ENCODE assay signal across 1 cellular context in genomic region chr16:20910781-20911321, GRCh38.
A peak's percentile ranks its signal among the peaks of the same experiment; 100 is the strongest.
TF ChIP-seq lines count a peak whose summit lies in the region.

No MANE protein-coding gene starts in this region.

TF ChIP-seq in K562, 482 proteins besides CTCF, POLR2A, EP300 and RAD21 (continued from another document and continues in another):
- TF ChIP-seq NFRKB (IDR thresholded peaks at IDR 0.05; ENCODE audit: low read depth) = no peak
- TF ChIP-seq HDGF (IDR thresholded peaks at IDR 0.05) = no peak
- 0 out of 4 replicates have a peak, but pooled peaks of 1 of the 2 experiments have one; percentile 14 for TF ChIP-seq TRIM24 (IDR thresholded peaks at IDR 0.05)
- peak; percentile 62; the same call in 1 of the 2 replicates for TF ChIP-seq JUN (IDR thresholded peaks at IDR 0.05; ENCODE audit: borderline replicate concordance, low read depth, low read length)
- TF ChIP-seq JUN (CRISPR knock-in tag; IDR thresholded peaks at IDR 0.05; ENCODE audit: borderline replicate concordance) = no peak
- no peak for TF ChIP-seq ELF1 (tag; IDR thresholded peaks at IDR 0.05)
- no peak for TF ChIP-seq ZNF3 (CRISPR knock-in tag; IDR thresholded peaks at IDR 0.05)
- no peak for TF ChIP-seq ZNF24 (IDR thresholded peaks at IDR 0.05)
- TF ChIP-seq ZFP36 (IDR thresholded peaks at IDR 0.05; ENCODE audit: low read depth, low read length, partially characterized antibody) = no peak
- TF ChIP-seq NEUROD1 (IDR thresholded peaks at IDR 0.05; ENCODE audit: borderline replicate concordance, low read depth, low read length, partially characterized antibody) = no peak
- peak; percentile 97 for TF ChIP-seq CEBPB (tag; IDR thresholded peaks at IDR 0.05)
- TF ChIP-seq, protein P1, sequence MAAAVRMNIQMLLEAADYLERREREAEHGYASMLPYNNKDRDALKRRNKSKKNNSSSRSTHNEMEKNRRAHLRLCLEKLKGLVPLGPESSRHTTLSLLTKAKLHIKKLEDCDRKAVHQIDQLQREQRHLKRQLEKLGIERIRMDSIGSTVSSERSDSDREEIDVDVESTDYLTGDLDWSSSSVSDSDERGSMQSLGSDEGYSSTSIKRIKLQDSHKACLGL (CRISPR knock-in tag; IDR thresholded peaks at IDR 0.05; ENCODE audit: borderline replicate concordance, poor library complexity, severe bottlenecking) = no peak
- TF ChIP-seq BMI1 (IDR thresholded peaks at IDR 0.05; ENCODE audit: low read length) = no peak
- TF ChIP-seq HCFC1 (IDR thresholded peaks at IDR 0.05; ENCODE audit: low read depth, low read length) = no peak
- TF ChIP-seq NR2C2 (CRISPR knock-in tag; IDR thresholded peaks at IDR 0.05) = no peak
- peak; percentile 79 for TF ChIP-seq NR2C2 (tag; IDR thresholded peaks at IDR 0.05)
- no peak for TF ChIP-seq ZNF354B (CRISPR knock-in tag; IDR thresholded peaks at IDR 0.05)
- no peak for TF ChIP-seq POLR2B (IDR thresholded peaks at IDR 0.05; ENCODE audit: low read depth, partially characterized antibody)
- peak; percentile 46; the same call in 1 of the 2 replicates for TF ChIP-seq NFE2 (IDR thresholded peaks at IDR 0.05; ENCODE audit: low read depth)
- no peak for TF ChIP-seq CBX2 (IDR thresholded peaks at IDR 0.05; ENCODE audit: insufficient read depth, low read length, poor library complexity, severe bottlenecking)
- no peak for TF ChIP-seq TCF7 (IDR thresholded peaks at IDR 0.05; ENCODE audit: borderline replicate concordance)
- TF ChIP-seq ZBTB34 (CRISPR knock-in tag; IDR thresholded peaks at IDR 0.05) = no peak
- TF ChIP-seq ZBTB5 (IDR thresholded peaks at IDR 0.05) = no peak
- 0 out of 2 replicates have a peak, but pooled peaks have one; percentile 8 for TF ChIP-seq ZNF589 (CRISPR knock-in tag; IDR thresholded peaks at IDR 0.05; ENCODE audit: low read depth)
- no peak for TF ChIP-seq KLF1 (tag; IDR thresholded peaks at IDR 0.05)
- TF ChIP-seq TBP (optimal IDR thresholded peaks at IDR 0.05; ENCODE audit: low read depth, low read length) = no peak
- TF ChIP-seq KLF6 (CRISPR knock-in tag; IDR thresholded peaks at IDR 0.05; ENCODE audit: borderline replicate concordance) = no peak
- no peak for TF ChIP-seq SAP30 (IDR thresholded peaks at IDR 0.05; ENCODE audit: borderline replicate concordance, insufficient read depth, low read depth, low read length, poor library complexity, severe bottlenecking)
- TF ChIP-seq ZFP30 (CRISPR knock-in tag; IDR thresholded peaks at IDR 0.05; ENCODE audit: borderline replicate concordance) = no peak
- no peak for TF ChIP-seq TAF7 (tag; IDR thresholded peaks at IDR 0.05)
- TF ChIP-seq MYNN (IDR thresholded peaks at IDR 0.05) = no peak
- no peak for TF ChIP-seq MYNN (CRISPR knock-in tag; IDR thresholded peaks at IDR 0.05)
- TF ChIP-seq MYBL2 (IDR thresholded peaks at IDR 0.05; ENCODE audit: low read depth) = no peak
- TF ChIP-seq MYBL2 (CRISPR knock-in tag; IDR thresholded peaks at IDR 0.05; ENCODE audit: borderline replicate concordance) = no peak
- TF ChIP-seq NR4A1 (CRISPR knock-in tag; IDR thresholded peaks at IDR 0.05) = no peak
- no peak for TF ChIP-seq NR4A1 (tag; IDR thresholded peaks at IDR 0.05)
- no peak for TF ChIP-seq GATA2 (CRISPR knock-in tag; IDR thresholded peaks at IDR 0.05)
- TF ChIP-seq ZNF398 (CRISPR knock-in tag; IDR thresholded peaks at IDR 0.05) = no peak
- TF ChIP-seq SIN3B (IDR thresholded peaks at IDR 0.05; ENCODE audit: low read depth) = no peak
- TF ChIP-seq ZKSCAN8 (CRISPR knock-in tag; IDR thresholded peaks at IDR 0.05) = no peak
- TF ChIP-seq ZBTB17 (CRISPR knock-in tag; IDR thresholded peaks at IDR 0.05) = no peak
- no peak for TF ChIP-seq STAT5A (IDR thresholded peaks at IDR 0.05; ENCODE audit: borderline replicate concordance, low read length)
- no peak for TF ChIP-seq MTF1 (CRISPR knock-in tag; IDR thresholded peaks at IDR 0.05; ENCODE audit: borderline replicate concordance)
- peak; percentile 49 for TF ChIP-seq MEIS2 (IDR thresholded peaks at IDR 0.05; ENCODE audit: partially characterized antibody)
- peak; percentile 90 for TF ChIP-seq ETV1 (tag; conservative IDR thresholded peaks at IDR 0.05; ENCODE audit: low read depth)
- no peak for TF ChIP-seq CHD7 (IDR thresholded peaks at IDR 0.05; ENCODE audit: low read depth, low read length)
- no peak for TF ChIP-seq GTF3C2 (IDR thresholded peaks at IDR 0.05; ENCODE audit: borderline replicate concordance, extremely low read depth, insufficient read length)
- peak; percentile 49 for TF ChIP-seq BRD9 (IDR thresholded peaks at IDR 0.05; ENCODE audit: low read depth, partially characterized antibody)
- peak; percentile 75; the same call in 1 of the 2 replicates for TF ChIP-seq ZNF175 (CRISPR knock-in tag; IDR thresholded peaks at IDR 0.05; ENCODE audit: low read depth)
- no peak for TF ChIP-seq NR2C1 (IDR thresholded peaks at IDR 0.05)
- TF ChIP-seq NR2C1 (tag; IDR thresholded peaks at IDR 0.05) = no peak
- TF ChIP-seq RUNX1 (IDR thresholded peaks at IDR 0.05; ENCODE audit: low read depth) = no peak
- TF ChIP-seq FOSL1 (tag; conservative IDR thresholded peaks at IDR 0.05) = peak; percentile 85
- no peak for TF ChIP-seq HDAC8 (tag; IDR thresholded peaks at IDR 0.05)
- no peak for TF ChIP-seq ZNF124 (CRISPR knock-in tag; IDR thresholded peaks at IDR 0.05)
